Comparison of ENCODE assay signal across 8 cellular contexts in genomic region chr10:30359373-30360206, GRCh38. TPM values are rescaled to one million over a fixed set of nuclear protein-coding genes. Genes with fewer than 3 reads are reported as not detected.
DNase-seq lines count a peak whose midpoint lies in the region; ATAC-seq and TF ChIP-seq lines count a peak whose summit lies in the region.

No MANE protein-coding gene starts in this region.

- peaks cover 7% of the 10 kb centered on the region for H3K4me1 Mint-ChIP-seq in T-helper 17 cell

- H2AFZ ChIP-seq in IMR-90 (replicated peaks; ENCODE audit: low read length, poor library complexity): peak overlapping the region; percentile 70

- no peak overlapping the region for H2BK15ac ChIP-seq in IMR-90 (ENCODE audit: low read depth, low read length)

- no peak overlapping the region for H3K27ac Mint-ChIP-seq in T-helper 17 cell

- TF ChIP-seq RAD21 in IMR-90 (IDR thresholded peaks at IDR 0.05; ENCODE audit: low read length): peak; percentile 33

- peak; percentile 63 for TF ChIP-seq CTCF in IMR-90 (conservative IDR thresholded peaks at IDR 0.05; ENCODE audit: low read depth, low read length)
- TF ChIP-seq CTCF in spleen (IDR thresholded peaks at IDR 0.05 in 8 of 11, conservative IDR thresholded peaks at IDR 0.05 in 3 of 11): peak; percentile 36 to 87 (median 68)

- H3K4me2 ChIP-seq in IMR-90 (ENCODE audit: low read depth, low read length): no peak overlapping the region

- no TSS peak for BruUV-seq in IMR-90 (replicated peaks; lab: Mats Ljungman, UMichigan)

- peak overlapping the region; percentile 78; the same call in 1 of the 2 replicates for H2AK5ac ChIP-seq in IMR-90 (ENCODE audit: low read depth, low read length)

- dilution Hi-C loops in IMR-90 (cut with HindIII; ENCODE audit: low sequenced_read_pairs, unreplicated experiment): no loop called here

- H3K36me3 Mint-ChIP-seq in T-helper 17 cell (ENCODE audit: low read depth): no peaks in the 10 kb centered on the region

- 63% methylated on average over 4 of the region's 8 CpGs; no CpG with 5 or more reads in 1 of the 2 experiments for WGBS in IMR-90 (ENCODE audit: extremely low coverage in 2 of 2, insufficient read length in 1 of 2), 2 experiments
- WGBS in spleen, 5 donors: 39 to 50% (median 45%) methylated on average over 8 of the region's 8 CpGs

- peak overlapping the region; percentile 55 for H2AK9ac ChIP-seq in IMR-90 (replicated peaks; ENCODE audit: low read depth, low read length, poor library complexity)

- no peak overlapping the region for H4K5ac ChIP-seq in IMR-90 (ENCODE audit: low read depth, low read length)

- in situ Hi-C loops in IMR-90 (cut with MboI; ENCODE audit: low sequenced_read_pairs): no loop called here

- no peak overlapping the region for H2BK120ac ChIP-seq in IMR-90 (ENCODE audit: low read depth, low read length)

- no peak overlapping the region for H3K4me3 Mint-ChIP-seq in T-helper 17 cell

- H3K4ac ChIP-seq in IMR-90 (ENCODE audit: low read depth, low read length): no peak overlapping the region

- H3K36me3 ChIP-seq in IMR-90 (ENCODE audit: control insufficient read depth, insufficient read depth, low read length) (no peaks in the 10 kb centered on the region), spleen (no peaks in the 10 kb centered on the region)

- peak; percentile 84 for DNase-seq in DMS53 treated with DMSO at 0.1 percent for 48 hours (lab: John Stamatoyannopoulos, UW; ENCODE audit: unreplicated experiment)
- DNase-seq in IMR-90: peak; percentile 43
- peak in 2 of 3 donors; percentile 38 to 52 for DNase-seq in T-helper 17 cell
- DNase-seq in amygdala (lab: John Stamatoyannopoulos, UW): peak in 29 of 56 donors; percentile 7 to 52 (median 15)
- peak in 26 of 51 donors; percentile 2 to 55 (median 20) for DNase-seq in hypothalamus (lab: John Stamatoyannopoulos, UW)
- peak; percentile 86 for DNase-seq in spleen
- DNase-seq in DMS153 (lab: John Stamatoyannopoulos, UW): no peak

- no peak overlapping the region for H3K56ac ChIP-seq in IMR-90 (ENCODE audit: extremely low read depth, insufficient read depth, low read length)

- peaks cover 3% of the 10 kb centered on the region; the same call in 1 of the 2 replicates for H3K9me1 ChIP-seq in IMR-90 (ENCODE audit: insufficient read depth, low read length)

- H3K27ac ChIP-seq in IMR-90 (ENCODE audit: insufficient read depth, low read length): no peak overlapping the region
- no peak overlapping the region for H3K27ac ChIP-seq in spleen

- H2BK5ac ChIP-seq in IMR-90 (ENCODE audit: low read depth, low read length, poor library complexity, severe bottlenecking): no peak overlapping the region

- CTCF ChIA-PET in IMR-90 (lab: Yijun Ruan, JAX): interaction anchor here (0.5 to 1.4 kb wide), 10 partner anchors 10 to 357 kb away, joined by 3 to 8 read pairs (median 4); partner anchors contain the start of gene MTPAP

- H3K23ac ChIP-seq in IMR-90 (ENCODE audit: low read depth, low read length): no peak overlapping the region

- no peak overlapping the region for H3K9ac ChIP-seq in IMR-90 (ENCODE audit: low read depth, low read length)

- H3K14ac ChIP-seq in IMR-90 (replicated peaks; ENCODE audit: low read depth, low read length): no peak overlapping the region

- peaks cover 34% of the 10 kb centered on the region for H3K27me3 Mint-ChIP-seq in T-helper 17 cell

- H3K9me3 ChIP-seq in IMR-90 (ENCODE audit: control insufficient read depth, insufficient read depth, low read length) (no peaks in the 10 kb centered on the region), T-helper 17 cell (ENCODE audit: control insufficient read depth, low read length, poor library complexity, severe bottlenecking) (no peaks in the 10 kb centered on the region), spleen (no peaks in the 10 kb centered on the region)

- no peak for TF ChIP-seq POLR2A in IMR-90 (IDR thresholded peaks at IDR 0.05; ENCODE audit: low read depth, low read length)
- no peak for TF ChIP-seq POLR2A in spleen (IDR thresholded peaks at IDR 0.05)

- no peaks in the 10 kb centered on the region for H4K20me1 ChIP-seq in IMR-90 (ENCODE audit: insufficient read depth, low read length)

- H3K4me3 ChIP-seq in IMR-90 (ENCODE audit: insufficient read depth, low read depth, low read length): no peak overlapping the region
- no peak overlapping the region for H3K4me3 ChIP-seq in spleen

- POLR2A ChIA-PET in IMR-90 (lab: Charles Lee; ENCODE audit: unreplicated experiment): interaction anchor here (0.6 kb wide), 1 partner anchor 225 kb away, joined by 3 read pairs; no protein-coding TSS in a partner anchor

- no peak overlapping the region for H3K18ac ChIP-seq in IMR-90 (ENCODE audit: low read depth, low read length)

- H3K27me3 ChIP-seq in IMR-90 (ENCODE audit: control insufficient read depth, insufficient read depth, low read length) (peaks cover 6% of the 10 kb centered on the region), spleen (replicated peaks in 1 of 7) (no peaks in the 10 kb centered on the region)

- intact Hi-C loops in IMR-90 (cut with micrococcal nuclease): no loop called here
- intact Hi-C loops in spleen (cut with DNase I; ENCODE audit: low total_unique reads): no loop called here

- H3K4me1 ChIP-seq in IMR-90 (ENCODE audit: control insufficient read depth, insufficient read depth, low read length) (0 out of 2 replicates have a peak, but pooled peaks cover 3% of the 10 kb centered on the region), spleen (peaks cover 0 to 7% (median 4%) of the 10 kb centered on the region in 6 donors)

- no peak overlapping the region; a peak in 1 of 4 replicates for H4K8ac ChIP-seq in IMR-90 (ENCODE audit: low read depth in 2 of 2, low read length in 2 of 2)

- ATAC-seq in GM21423 (IDR thresholded peaks at IDR 0.05; ENCODE audit: unreplicated experiment) (peak; percentile 73), IMR-90 (ENCODE audit: low read depth) (peak; percentile 94), T-helper 17 cell (peak; percentile 95)

- no peak overlapping the region for H2BK20ac ChIP-seq in IMR-90 (ENCODE audit: low read depth, low read length)

- no peaks in the 10 kb centered on the region for H3K79me1 ChIP-seq in IMR-90 (ENCODE audit: low read depth in 1 of 2, low read length in 2 of 2)

- no peak overlapping the region for H4K91ac ChIP-seq in IMR-90 (ENCODE audit: insufficient read depth, low read depth, low read length)

TF ChIP-seq in IMR-90, 13 proteins besides CTCF, POLR2A, EP300 and RAD21:
- no peak for TF ChIP-seq NFE2L2 (IDR thresholded peaks at IDR 0.05; ENCODE audit: low read depth, low read length)
- TF ChIP-seq SMC3 (IDR thresholded peaks at IDR 0.05; ENCODE audit: low read depth, low read length): peak; percentile 32
- no peak for TF ChIP-seq CEBPB (IDR thresholded peaks at IDR 0.05; ENCODE audit: low read depth, low read length)
- no peak for TF ChIP-seq RFX5 (IDR thresholded peaks at IDR 0.05; ENCODE audit: low read depth, low read length)
- TF ChIP-seq RCOR1 (IDR thresholded peaks at IDR 0.05; ENCODE audit: insufficient replicate concordance, low read length): no peak
- TF ChIP-seq BHLHE40 (IDR thresholded peaks at IDR 0.05; ENCODE audit: low read depth, low read length): no peak
- no peak for TF ChIP-seq CHD1 (IDR thresholded peaks at IDR 0.05; ENCODE audit: low read depth, low read length)

RNA-seq across cellular contexts. Expression of gene MTPAP, which starts 10.5 kb away (rescaled TPM):
- total RNA-seq in IMR-90 (2012; rRNA removed) (21.0 and 23.3 TPM in 2 replicates), T-helper 17 cell (10 to 100 TPM; 26.3 to 35.8 TPM), spleen (10 to 100 TPM; 10.0 to 28.3 (median 22.3) TPM)
- polyA plus RNA-seq in IMR-90 (2012; rRNA removed) (5.2 and 7.8 TPM in 2 replicates), spleen (10 to 100 TPM in 1 of 3 donors, 1 to 10 TPM in 2; 6.9 to 10.8 (median 6.9) TPM)
- polyA plus RNA-seq in IMR-90 (2012; cell fraction: cytosol; rRNA removed): 0.84 and 1.1 TPM in 2 replicates
- 1.1 and 8.7 TPM in 2 replicates for polyA plus RNA-seq in IMR-90 (2012; cell fraction: nucleus; rRNA removed; ENCODE audit: low replicate concordance)
